Comparison of ENCODE assay signal across 8 cellular contexts in the genomic region with DNA sequence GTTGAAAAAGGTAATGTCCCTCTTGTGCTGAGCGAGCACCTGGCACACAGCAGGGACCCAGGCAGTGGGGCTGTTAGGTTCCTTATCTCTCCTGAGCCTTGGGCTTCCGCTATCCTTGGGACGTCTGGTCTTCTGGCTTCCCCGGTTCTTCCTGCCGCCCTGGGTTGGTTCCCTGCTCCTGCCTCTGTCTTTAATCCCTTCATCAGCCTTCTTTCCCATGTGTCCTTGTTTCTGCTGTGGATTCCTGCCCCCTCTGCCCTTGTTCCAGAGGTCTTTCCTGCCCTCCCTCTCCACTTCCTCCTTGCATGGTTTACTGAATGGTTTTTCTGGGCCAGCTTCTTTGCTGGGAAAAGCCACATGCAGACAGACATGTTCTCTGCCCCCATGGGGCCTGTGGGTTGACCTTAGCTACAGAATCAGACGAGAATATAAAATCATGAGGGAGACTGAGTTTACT. TPM values are rescaled to one million over a fixed set of nuclear protein-coding genes. Genes with fewer than 3 reads are reported as not detected.
A peak's percentile ranks its signal among the peaks of the same experiment; 100 is the strongest.
DNase-seq lines count a peak whose midpoint lies in the region; ATAC-seq lines count a peak whose summit lies in the region.

No MANE protein-coding gene starts in this region.

- H3K4me1 ChIP-seq in adipocyte (ENCODE audit: control insufficient read depth, insufficient read depth, low read length) (peaks cover 53% of the 10 kb centered on the region), mesodermal cell (ENCODE audit: control insufficient read depth, insufficient read depth, low read length, poor library complexity, severe bottlenecking) (peaks cover 43% of the 10 kb centered on the region)

- peaks cover 54% of the 10 kb centered on the region for H3K36me3 Mint-ChIP-seq in stimulated activated naive CD8-positive, alpha-beta T cell treated with anti-CD3 and anti-CD28 coated beads, Interleukin-15, Interleukin-2, amounts not matched to agents 100 ng/mL and 50 ng/mL, for 24 hours (ENCODE audit: low read depth)

- no peaks in the 10 kb centered on the region for H3K27me3 Mint-ChIP-seq in stimulated activated naive CD8-positive, alpha-beta T cell treated with anti-CD3 and anti-CD28 coated beads, Interleukin-15, Interleukin-2, amounts not matched to agents 100 ng/mL and 50 ng/mL, for 24 hours

- H3K27ac ChIP-seq in mesodermal cell (ENCODE audit: low read depth, low read length, severe bottlenecking), result peak overlapping the region; percentile 42

- ATAC-seq in stimulated activated naive CD8-positive, alpha-beta T cell treated with anti-CD3 and anti-CD28 coated beads, Interleukin-15, Interleukin-2, amounts not matched to agents 100 U/mL and 50 U/mL, for 24 hours, result no peak
- no peak for ATAC-seq in HG03457 (IDR thresholded peaks at IDR 0.05; ENCODE audit: unreplicated experiment)

- DNase-seq in stimulated activated naive CD8-positive, alpha-beta T cell treated with anti-CD3 and anti-CD28 coated beads, Interleukin-15, Interleukin-2, amounts not matched to agents 100 U/mL and 50 U/mL, for 24 hours, result no peak
- DNase-seq in adipocyte (ENCODE audit: low read depth), result no peak
- no peak for DNase-seq in DMS79 treated with DMSO at 0.1 percent for 48 hours (lab: John Stamatoyannopoulos, UW)
- DNase-seq in anterior cingulate cortex (lab: John Stamatoyannopoulos, UW), result no peak
- no peak for DNase-seq in retina

- H3K4me3 ChIP-seq in adipocyte (ENCODE audit: low read length), result no peak overlapping the region
- H3K4me3 ChIP-seq in mesodermal cell (ENCODE audit: extremely low read depth, insufficient read depth, low read length, poor library complexity, severe bottlenecking), result no peak overlapping the region

- H3K9me3 ChIP-seq in adipocyte (ENCODE audit: control insufficient read depth, low read length) (no peaks in the 10 kb centered on the region), mesodermal cell (ENCODE audit: control insufficient read depth, low read length) (no peaks in the 10 kb centered on the region)

- peak overlapping the region; percentile 51 for H3K27ac Mint-ChIP-seq in stimulated activated naive CD8-positive, alpha-beta T cell treated with anti-CD3 and anti-CD28 coated beads, Interleukin-15, Interleukin-2, amounts not matched to agents 100 ng/mL and 50 ng/mL, for 24 hours

- H3K36me3 ChIP-seq in adipocyte (ENCODE audit: control insufficient read depth, insufficient read depth, low read length, severe bottlenecking), result peaks cover 28% of the 10 kb centered on the region
- H3K36me3 ChIP-seq in mesodermal cell (ENCODE audit: control insufficient read depth, insufficient read depth, low read length), result peaks cover 61% of the 10 kb centered on the region

- no peaks in the 10 kb centered on the region for H3K9me3 Mint-ChIP-seq in stimulated activated naive CD8-positive, alpha-beta T cell treated with anti-CD3 and anti-CD28 coated beads, Interleukin-15, Interleukin-2, amounts not matched to agents 100 ng/mL and 50 ng/mL, for 24 hours

- peak overlapping the region; percentile 20 for H3K4me3 Mint-ChIP-seq in stimulated activated naive CD8-positive, alpha-beta T cell treated with anti-CD3 and anti-CD28 coated beads, Interleukin-15, Interleukin-2, amounts not matched to agents 100 ng/mL and 50 ng/mL, for 24 hours

- H3K9ac ChIP-seq in adipocyte (ENCODE audit: low read length), result peak overlapping the region; percentile 13

- peaks cover 56% of the 10 kb centered on the region for H3K4me1 Mint-ChIP-seq in stimulated activated naive CD8-positive, alpha-beta T cell treated with anti-CD3 and anti-CD28 coated beads, Interleukin-15, Interleukin-2, amounts not matched to agents 100 ng/mL and 50 ng/mL, for 24 hours (ENCODE audit: low read depth)

- H3K27me3 ChIP-seq in adipocyte (replicated peaks; ENCODE audit: control insufficient read depth, insufficient read depth, low read length), result no peaks in the 10 kb centered on the region

- whole genome bisulfite sequencing in mesodermal cell (ENCODE audit: insufficient coverage in 2 of 2), 2 experiments, result 90 to 94% methylated on average over 6 of the region's 6 CpGs

RNA-seq across cellular contexts. Expression of a gene that starts 2.6 kb away (rescaled TPM):
- polyA plus RNA-seq in mesodermal cell (2013, experiment 1 of 2), result 94.2 TPM
- polyA plus RNA-seq in mesodermal cell (2013, experiment 2 of 2), result 82.7 TPM

RNA-seq across cellular contexts. Expression of a gene that starts 22.8 kb away (rescaled TPM):
- polyA plus RNA-seq in mesodermal cell (2013, experiment 1 of 2), result 145 TPM
- 128 TPM for polyA plus RNA-seq in mesodermal cell (2013, experiment 2 of 2)

RNA-seq across cellular contexts. Expression of a gene that starts 29.6 kb away (rescaled TPM):
- polyA plus RNA-seq in mesodermal cell (2013, experiment 1 of 2), result 16.0 TPM
- 13.4 TPM for polyA plus RNA-seq in mesodermal cell (2013, experiment 2 of 2)

RNA-seq across cellular contexts. Expression of a gene that starts 34.2 kb away (rescaled TPM):
- polyA plus RNA-seq in mesodermal cell (2013, experiment 1 of 2), result 55.6 TPM
- polyA plus RNA-seq in mesodermal cell (2013, experiment 2 of 2), result 47.0 TPM

RNA-seq across cellular contexts. Expression of a gene that starts 36.8 kb away (rescaled TPM):
- polyA plus RNA-seq in mesodermal cell (2013, experiment 1 of 2), result 37.5 TPM
- 29.0 TPM for polyA plus RNA-seq in mesodermal cell (2013, experiment 2 of 2)
